Comparison of ENCODE assay signal across 7 cellular contexts in genomic region chr6:63543001-63543400, GRCh38.
"Had no signal": no experiment of that assay in that cellular context is flagged by ENCODE, and none has a peak within 500 bp of the region (broad histone marks: within the 10 kb centered on the region; RNA-seq: fewer than 3 reads in every experiment).

No MANE protein-coding gene starts in this region.

- ATAC-seq: HCT116, HepG2 had no signal

- DNase-seq: GM23248, GOT3, H7, HFFc6, KBM-7 had no signal

- FAIRE-seq: HepG2 had no signal
